33 cellular contexts compared by ENCODE assay signal in the genomic region with DNA sequence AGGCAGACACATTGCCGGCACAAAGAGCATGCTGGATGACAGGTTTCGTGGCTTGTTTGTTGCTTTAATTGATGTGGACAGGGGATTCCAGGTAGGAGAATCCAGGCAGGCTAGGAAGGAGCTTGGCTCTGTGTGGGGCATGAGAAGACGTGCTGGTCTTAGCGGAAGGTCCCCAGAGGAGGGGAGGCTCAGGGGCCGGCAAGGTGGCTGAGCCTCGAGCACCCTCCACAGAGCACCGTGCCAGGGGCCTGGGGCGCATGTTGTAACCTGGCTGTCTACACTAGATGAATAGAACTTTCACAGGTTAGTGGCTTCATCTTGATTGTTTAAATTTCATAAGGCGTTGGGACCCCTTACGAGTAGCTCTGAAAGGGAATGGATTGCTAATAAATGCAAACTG.
"Had no signal": no experiment of that assay in that cellular context is flagged by ENCODE, and none has a peak within 500 bp of the region (broad histone marks: within the 10 kb centered on the region; RNA-seq: fewer than 3 reads in every experiment).

No MANE protein-coding gene starts in this region.

- DNase-seq: activated B cell treated with CpG ODN at 0.5 μM for 24 hours; activated CD4-positive, alpha-beta T cell treated with anti-CD3 and anti-CD28 coated beads for 48 hours; activated CD4-positive, alpha-beta T cell treated with anti-CD3 and anti-CD28 coated beads, Interleukin-2, amount 50 U/mL, for 1 hour; activated CD4-positive, alpha-beta T cell treated with anti-CD3 and anti-CD28 coated beads, Interleukin-2, amount 50 U/mL, for 48 hours; activated CD8-positive, alpha-beta memory T cell treated with anti-CD3 and anti-CD28 coated beads, Interleukin-2, amount 10 ng/mL, durations not matched to agents 7 days and 5 days; activated CD8-positive, alpha-beta memory T cell treated with anti-CD3 and anti-CD28 coated beads, Interleukin-2, amount 50 U/mL, for 4 hours; activated CD8-positive, alpha-beta T cell treated with anti-CD3 and anti-CD28 coated beads for 36 hours; activated gamma-delta T cell; activated naive CD4-positive, alpha-beta T cell; activated naive CD4-positive, alpha-beta T cell treated with anti-CD3 and anti-CD28 coated beads, Interleukin-2, amount 10 ng/mL, durations not matched to agents 7 days and 5 days; activated naive CD8-positive, alpha-beta T cell treated with anti-CD3 and anti-CD28 coated beads, Interleukin-2, amount 10 ng/mL, durations not matched to agents 7 days and 5 days; activated T-cell treated with anti-CD3 and anti-CD28 coated beads for 4 hours; activated T-cell treated with anti-CD3 and anti-CD28 coated beads, Interleukin-2, amount 50 U/mL, for 24 hours; activated T-cell treated with anti-CD3 and anti-CD28 coated beads, Interleukin-2, amount 50 U/mL, for 72 hours; central memory CD4-positive, alpha-beta T cell; cerebellar nuclear complex; colonic mucosa; effector memory CD4-positive, alpha-beta T cell; erythroblast; foreskin keratinocyte; heart right ventricle; SW 1271; T-cell; WERI-Rb-1 had no signal

- H3K27ac ChIP-seq: ascending aorta, breast epithelium, cardiac muscle cell, colonic mucosa, esophagus muscularis mucosa, foreskin keratinocyte, gastroesophageal sphincter, heart right ventricle, WERI-Rb-1 had no signal

- H3K9me3 ChIP-seq: ascending aorta, breast epithelium, colonic mucosa, esophagus muscularis mucosa, gastroesophageal sphincter, heart right ventricle had no signal

- H3K9me3 Mint-ChIP-seq: activated B cell treated with CpG ODN at 0.5 μM for 24 hours; activated CD8-positive, alpha-beta T cell treated with anti-CD3 and anti-CD28 coated beads for 36 hours; activated naive CD4-positive, alpha-beta T cell treated with anti-CD3 and anti-CD28 coated beads, Interleukin-2, amount 10 ng/mL, durations not matched to agents 7 days and 5 days; activated naive CD4-positive, alpha-beta T cell treated with anti-CD3 and anti-CD28 coated beads, Interleukin-2, amount 50 U/mL, for 72 hours; activated naive CD8-positive, alpha-beta T cell treated with anti-CD3 and anti-CD28 coated beads, Interleukin-2, amount 10 ng/mL, durations not matched to agents 7 days and 5 days; activated T-cell treated with anti-CD3 and anti-CD28 coated beads, Interleukin-2, amount 50 U/mL, for 24 hours; activated T-cell treated with anti-CD3 and anti-CD28 coated beads, Interleukin-2, amount 50 U/mL, for 72 hours; T-cell; T-helper 1 cell treated with Interleukin-12 subunit alpha and Interleukin-12 subunit beta and Interleukin-4 antibody, amounts not matched to agents 30 μg/mL and 1 μg/mL, for 36 hours; T-helper 2 cell treated with Interferon-gamma antibody and Interleukin-4, amounts not matched to agents 5 μg/mL and 100 μg/mL, for 36 hours had no signal

- H3K4me3 ChIP-seq: ascending aorta, breast epithelium, cardiac muscle cell, colonic mucosa, esophagus muscularis mucosa, gastroesophageal sphincter, heart right ventricle had no signal

- H3K4me1 Mint-ChIP-seq: activated B cell treated with CpG ODN at 0.5 μM for 24 hours; activated CD8-positive, alpha-beta memory T cell treated with anti-CD3 and anti-CD28 coated beads, Interleukin-2, amount 10 ng/mL, durations not matched to agents 7 days and 5 days; activated naive CD4-positive, alpha-beta T cell treated with anti-CD3 and anti-CD28 coated beads, Interleukin-2, amount 10 ng/mL, durations not matched to agents 7 days and 5 days; activated naive CD8-positive, alpha-beta T cell treated with anti-CD3 and anti-CD28 coated beads, Interleukin-2, amount 10 ng/mL, durations not matched to agents 7 days and 5 days; brain; T-cell had no signal

- H3K36me3 ChIP-seq: ascending aorta, breast epithelium, cardiac muscle cell, colonic mucosa, esophagus muscularis mucosa, gastroesophageal sphincter, heart right ventricle, WERI-Rb-1 had no signal

- H3K27ac Mint-ChIP-seq: activated B cell treated with CpG ODN at 0.5 μM for 24 hours; activated CD8-positive, alpha-beta memory T cell treated with anti-CD3 and anti-CD28 coated beads, Interleukin-2, amount 10 ng/mL, durations not matched to agents 7 days and 5 days; activated CD8-positive, alpha-beta T cell treated with anti-CD3 and anti-CD28 coated beads for 36 hours; activated naive CD4-positive, alpha-beta T cell treated with anti-CD3 and anti-CD28 coated beads, Interleukin-2, amount 50 U/mL, for 72 hours; activated naive CD8-positive, alpha-beta T cell treated with anti-CD3 and anti-CD28 coated beads, Interleukin-2, amount 10 ng/mL, durations not matched to agents 7 days and 5 days; activated T-cell treated with anti-CD3 and anti-CD28 coated beads, Interleukin-2, amount 50 U/mL, for 24 hours; activated T-cell treated with anti-CD3 and anti-CD28 coated beads, Interleukin-2, amount 50 U/mL, for 72 hours; brain; T-cell; T-helper 1 cell treated with Interleukin-12 subunit alpha and Interleukin-12 subunit beta and Interleukin-4 antibody, amounts not matched to agents 30 μg/mL and 1 μg/mL, for 36 hours; T-helper 2 cell treated with Interferon-gamma antibody and Interleukin-4, amounts not matched to agents 5 μg/mL and 100 μg/mL, for 36 hours had no signal

- H3K27me3 Mint-ChIP-seq: activated CD8-positive, alpha-beta memory T cell treated with anti-CD3 and anti-CD28 coated beads, Interleukin-2, amount 10 ng/mL, durations not matched to agents 7 days and 5 days; activated CD8-positive, alpha-beta T cell treated with anti-CD3 and anti-CD28 coated beads for 36 hours; activated naive CD4-positive, alpha-beta T cell treated with anti-CD3 and anti-CD28 coated beads, Interleukin-2, amount 10 ng/mL, durations not matched to agents 7 days and 5 days; brain had no signal

- H3K36me3 Mint-ChIP-seq: activated CD8-positive, alpha-beta memory T cell treated with anti-CD3 and anti-CD28 coated beads, Interleukin-2, amount 10 ng/mL, durations not matched to agents 7 days and 5 days; activated naive CD4-positive, alpha-beta T cell treated with anti-CD3 and anti-CD28 coated beads, Interleukin-2, amount 10 ng/mL, durations not matched to agents 7 days and 5 days; activated naive CD4-positive, alpha-beta T cell treated with anti-CD3 and anti-CD28 coated beads, Interleukin-2, amount 50 U/mL, for 72 hours; activated naive CD8-positive, alpha-beta T cell treated with anti-CD3 and anti-CD28 coated beads, Interleukin-2, amount 10 ng/mL, durations not matched to agents 7 days and 5 days; brain; T-cell had no signal

- H3K27me3 ChIP-seq: ascending aorta, breast epithelium, colonic mucosa, foreskin keratinocyte, heart right ventricle had no signal

- H3K4me1 ChIP-seq: breast epithelium, colonic mucosa had no signal

- H3K4me3 Mint-ChIP-seq: activated B cell treated with CpG ODN at 0.5 μM for 24 hours; activated CD8-positive, alpha-beta memory T cell treated with anti-CD3 and anti-CD28 coated beads, Interleukin-2, amount 10 ng/mL, durations not matched to agents 7 days and 5 days; activated CD8-positive, alpha-beta T cell treated with anti-CD3 and anti-CD28 coated beads for 36 hours; activated naive CD4-positive, alpha-beta T cell treated with anti-CD3 and anti-CD28 coated beads, Interleukin-2, amount 10 ng/mL, durations not matched to agents 7 days and 5 days; activated naive CD8-positive, alpha-beta T cell treated with anti-CD3 and anti-CD28 coated beads, Interleukin-2, amount 10 ng/mL, durations not matched to agents 7 days and 5 days; activated T-cell treated with anti-CD3 and anti-CD28 coated beads, Interleukin-2, amount 50 U/mL, for 24 hours; activated T-cell treated with anti-CD3 and anti-CD28 coated beads, Interleukin-2, amount 50 U/mL, for 72 hours; brain; T-cell; T-helper 1 cell treated with Interleukin-12 subunit alpha and Interleukin-12 subunit beta and Interleukin-4 antibody, amounts not matched to agents 30 μg/mL and 1 μg/mL, for 36 hours; T-helper 2 cell treated with Interferon-gamma antibody and Interleukin-4, amounts not matched to agents 5 μg/mL and 100 μg/mL, for 36 hours had no signal
